8 cellular contexts compared by ENCODE assay signal in the genomic region with DNA sequence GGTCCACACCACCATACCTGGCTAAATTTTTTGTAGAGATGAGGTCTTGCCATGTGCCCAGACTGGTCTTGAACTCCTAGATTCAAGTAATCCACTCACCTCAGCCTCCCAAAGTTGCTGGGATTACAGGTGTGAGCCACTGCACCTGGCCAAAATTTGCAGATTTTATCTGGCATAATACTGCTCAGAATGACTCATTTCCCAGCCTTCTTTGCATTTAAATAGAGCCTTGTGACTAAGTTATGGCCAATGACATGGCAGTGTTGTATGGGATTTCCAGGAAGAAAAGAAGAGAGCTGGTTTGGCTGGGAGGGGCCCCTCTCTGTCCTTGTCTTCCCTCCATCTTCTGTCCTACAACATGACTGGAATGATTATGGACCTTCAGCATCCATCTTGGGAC.
"Had no signal": no experiment of that assay in that cellular context is flagged by ENCODE, and none has a peak within 500 bp of the region (broad histone marks: within the 10 kb centered on the region; RNA-seq: fewer than 3 reads in every experiment).

No MANE protein-coding gene starts in this region.

- H3K4me1 ChIP-seq: HAP-1 had no signal

- FAIRE-seq: HepG2 had no signal

- H2AFZ ChIP-seq: GM23248 had no signal

- H3K27ac ChIP-seq: GM23248, HL-60 had no signal

- H3K4me3 ChIP-seq: GM23248, HAP-1 had no signal

- H3K36me3 ChIP-seq: HAP-1 had no signal

- ATAC-seq: HCT116, HepG2 had no signal

- DNase-seq: GM23248, GOT3, H7, HFFc6 had no signal

- H3K9ac ChIP-seq: GM23248 had no signal
